20 cellular contexts compared by ENCODE assay signal in genomic region chr14:64790478-64790877, GRCh38.
"Had no signal": no experiment of that assay in that cellular context is flagged by ENCODE, and none has a peak within 500 bp of the region (broad histone marks: within the 10 kb centered on the region; RNA-seq: fewer than 3 reads in every experiment).

No MANE protein-coding gene starts in this region.

- H3K4me1 Mint-ChIP-seq: endodermal cell; naive thymus-derived CD8-positive, alpha-beta T cell had no signal

- H3K4me3 ChIP-seq: coronary artery, heart left ventricle, mucosa of descending colon, ovary, stomach, thoracic aorta had no signal

- H3K4me3 Mint-ChIP-seq: endodermal cell; naive thymus-derived CD8-positive, alpha-beta T cell had no signal

- ATAC-seq: foreskin keratinocyte; heart left ventricle; mucosa of descending colon; naive thymus-derived CD8-positive, alpha-beta T cell; right cardiac atrium had no signal

- H3K27ac Mint-ChIP-seq: endodermal cell had no signal

- H3K36me3 ChIP-seq: ovary, stomach, thoracic aorta had no signal

- H3K9me3 ChIP-seq: heart left ventricle, mucosa of descending colon, ovary, stomach, thoracic aorta had no signal

- H3K9me3 Mint-ChIP-seq: endodermal cell; naive thymus-derived CD8-positive, alpha-beta T cell had no signal

- DNase-seq: effector CD4-positive, alpha-beta T cell; endodermal cell; erythroblast; foreskin keratinocyte; heart left ventricle; hippocampal formation; kidney glomerular epithelial cell; mucosa of descending colon; nucleus accumbens; ovary; small intestine; stimulated activated CD4-positive, alpha-beta T cell treated with anti-CD3 and anti-CD28 coated beads, Interleukin-12 subunit alpha, Interleukin-12 subunit beta, amount 100 ng/mL, for 4 hours; stimulated activated naive CD4-positive, alpha-beta T cell; stomach; substantia nigra; trophoblast cell had no signal

- H3K27me3 ChIP-seq: foreskin keratinocyte, heart left ventricle, ovary had no signal

- H3K36me3 Mint-ChIP-seq: naive thymus-derived CD8-positive, alpha-beta T cell had no signal

- H3K27ac ChIP-seq: coronary artery, foreskin keratinocyte, heart left ventricle, ovary, stomach, thoracic aorta had no signal

- H3K27me3 Mint-ChIP-seq: naive thymus-derived CD8-positive, alpha-beta T cell had no signal
